ENCODE assay signal across 32 cellular contexts in the genomic region with DNA sequence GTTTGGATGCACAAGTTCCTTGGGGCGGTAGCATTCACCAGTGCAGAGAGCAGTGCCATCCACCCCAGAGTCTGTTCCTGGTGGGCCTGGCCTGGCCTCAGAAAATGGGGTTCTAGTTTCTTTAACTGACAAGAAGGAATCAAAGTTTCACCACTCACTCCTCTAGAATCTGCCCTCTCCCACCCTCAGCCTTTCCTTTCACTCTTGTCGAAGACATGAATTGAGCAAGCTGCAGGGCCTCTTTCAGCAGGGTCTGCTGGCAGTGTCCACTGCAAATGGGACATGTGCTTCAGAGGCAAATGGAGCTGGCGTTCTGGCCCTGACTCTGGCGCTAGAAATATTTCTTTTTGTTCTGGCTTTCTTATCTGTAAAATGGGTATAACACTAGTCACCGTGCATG.
"Had no signal": no experiment of that assay in that cellular context is flagged by ENCODE, and none has a peak within 500 bp of the region (broad histone marks: within the 10 kb centered on the region; RNA-seq: fewer than 3 reads in every experiment).

No MANE protein-coding gene starts in this region.

- H3K4me3 Mint-ChIP-seq: activated B cell treated with CpG ODN at 0.5 μM for 24 hours; activated CD4-positive, alpha-beta memory T cell treated with anti-CD3 and anti-CD28 coated beads for 36 hours; activated naive CD4-positive, alpha-beta T cell treated with anti-CD3 and anti-CD28 coated beads for 36 hours; activated T-cell treated with anti-CD3 and anti-CD28 coated beads, Interleukin-2, amount 50 U/mL, for 4 hours; activated T-helper 1 cell treated with anti-CD3 and anti-CD28 coated beads, Interleukin-12 subunit alpha, Interleukin-12 subunit beta, Interleukin-2, Interleukin-4 antibody, amounts not matched to agents 30 ng/mL and 10 ng/mL and 1 ng/mL, durations not matched to agents 14 hours and 24 hours and 36 hours had no signal

- H3K36me3 Mint-ChIP-seq: activated CD4-positive, alpha-beta memory T cell treated with anti-CD3 and anti-CD28 coated beads for 36 hours had no signal

- H3K9me3 Mint-ChIP-seq: activated B cell treated with CpG ODN at 0.5 μM for 24 hours; activated CD4-positive, alpha-beta memory T cell treated with anti-CD3 and anti-CD28 coated beads for 36 hours; activated naive CD4-positive, alpha-beta T cell treated with anti-CD3 and anti-CD28 coated beads for 36 hours; activated T-cell treated with anti-CD3 and anti-CD28 coated beads, Interleukin-2, amount 50 U/mL, for 4 hours had no signal

- DNase-seq: activated B cell treated with CpG ODN at 0.5 μM for 24 hours; activated CD4-positive, alpha-beta memory T cell treated with anti-CD3 and anti-CD28 coated beads for 36 hours; activated CD4-positive, alpha-beta T cell treated with anti-CD3 and anti-CD28 coated beads for 4 hours; activated CD4-positive, alpha-beta T cell treated with anti-CD3 and anti-CD28 coated beads, Interleukin-2, amount 50 U/mL, for 1 hour; activated CD4-positive, CD25-positive, alpha-beta regulatory T cell treated with anti-CD3 and anti-CD28 coated beads, Interleukin-2, amount 50 U/mL, for 72 hours; activated CD8-positive, alpha-beta memory T cell treated with anti-CD3 and anti-CD28 coated beads, Interleukin-2, amount 50 U/mL, for 4 hours; activated gamma-delta T cell treated with Interleukin-2 at 50 U/mL for 16 hours; activated naive CD4-positive, alpha-beta T cell treated with anti-CD3 and anti-CD28 coated beads for 36 hours; activated T-cell treated with anti-CD3 and anti-CD28 coated beads for 4 hours; activated T-cell treated with anti-CD3 and anti-CD28 coated beads, Interleukin-2, amount 50 U/mL, for 4 hours; body of pancreas; Kasumi-1; KBM-7; MG63; NCI-H1092; NCI-H1436 treated with DMSO at 0.1 percent for 48 hours; NCI-H1694 treated with DMSO at 0.1 percent for 48 hours; NCI-H2029; NCI-H510A; NCI-H526; NCI-H748 treated with DMSO at 0.1 percent for 48 hours; NK-92 treated with Interleukin-12 subunit alpha and Interleukin-12 subunit beta, amount 100 ng/mL, for 24 hours; PC-3; Peyer's patch; RPMI8226; SIG-M5; T-helper 1 cell; T1000 had no signal

- H3K4me1 ChIP-seq: adrenal gland, body of pancreas, breast epithelium, Peyer's patch had no signal

- H3K27ac ChIP-seq: adrenal gland, body of pancreas, breast epithelium, Peyer's patch had no signal

- H3K4me1 Mint-ChIP-seq: activated B cell treated with CpG ODN at 0.5 μM for 24 hours had no signal

- H3K9me3 ChIP-seq: adrenal gland, body of pancreas, breast epithelium, Peyer's patch had no signal

- H3K36me3 ChIP-seq: adrenal gland, breast epithelium, MG63, Peyer's patch had no signal

- H3K27me3 ChIP-seq: adrenal gland, body of pancreas, breast epithelium, Peyer's patch had no signal

- H3K4me3 ChIP-seq: adrenal gland, body of pancreas, breast epithelium, MG63, Peyer's patch had no signal

- H3K27ac Mint-ChIP-seq: activated B cell treated with CpG ODN at 0.5 μM for 24 hours; activated CD4-positive, alpha-beta memory T cell treated with anti-CD3 and anti-CD28 coated beads for 36 hours; activated naive CD4-positive, alpha-beta T cell treated with anti-CD3 and anti-CD28 coated beads for 36 hours; activated T-helper 1 cell treated with anti-CD3 and anti-CD28 coated beads, Interleukin-12 subunit alpha, Interleukin-12 subunit beta, Interleukin-2, Interleukin-4 antibody, amounts not matched to agents 30 ng/mL and 10 ng/mL and 1 ng/mL, durations not matched to agents 14 hours and 24 hours and 36 hours had no signal

- FAIRE-seq: astrocyte had no signal

- H3K27me3 Mint-ChIP-seq: activated B cell treated with CpG ODN at 0.5 μM for 24 hours; activated CD4-positive, alpha-beta memory T cell treated with anti-CD3 and anti-CD28 coated beads for 36 hours had no signal
